8 cellular contexts compared by ENCODE assay signal in genomic region chr11:62678433-62678769, GRCh38.
DNase-seq lines count a peak whose midpoint lies in the region; ATAC-seq and TF ChIP-seq lines count a peak whose summit lies in the region.

No MANE protein-coding gene starts in this region.

- H3K9me3 ChIP-seq in HUES48 (ENCODE audit: control insufficient read depth, insufficient read depth, low read length) (no peaks in the 10 kb centered on the region), muscle layer of duodenum (ENCODE audit: control insufficient read depth in 1 of 2, low read length in 2 of 2) (no peaks in the 10 kb centered on the region)

- peaks cover 9% of the 10 kb centered on the region; the same call in 1 of the 2 replicates for H3K4me1 ChIP-seq in HUES48 (ENCODE audit: control insufficient read depth, insufficient read depth, low read length)
- H3K4me1 ChIP-seq in muscle layer of duodenum (ENCODE audit: control insufficient read depth in 1 of 2, insufficient read depth in 2 of 2, low read length in 2 of 2), result peaks cover 6 to 29% of the 10 kb centered on the region in 2 donors

- peak overlapping the region; percentile 73 for H3K9ac ChIP-seq in HUES48 (ENCODE audit: low read depth, low read length)

- H3K36me3 ChIP-seq in HUES48 (ENCODE audit: control insufficient read depth, insufficient read depth, low read length) (peaks cover 35% of the 10 kb centered on the region), muscle layer of duodenum (ENCODE audit: control insufficient read depth in 1 of 2, insufficient read depth in 2 of 2, low read length in 2 of 2) (peaks cover 13 to 24% of the 10 kb centered on the region in 2 donors)

- H3K27me3 ChIP-seq in HUES48 (ENCODE audit: control insufficient read depth, insufficient read depth, low read length) (no peaks in the 10 kb centered on the region), muscle layer of duodenum (ENCODE audit: low read depth, low read length) (no peaks in the 10 kb centered on the region)

- TF ChIP-seq CTCF in AG09309 (IDR thresholded peaks at IDR 0.05; ENCODE audit: control insufficient read depth, insufficient read depth, low read depth, low read length, missing control alignments), result no peak

- H3K4me3 ChIP-seq in AG09309 (ENCODE audit: control insufficient read depth, low read depth, low read length) (peak overlapping the region; percentile 96), HUES48 (ENCODE audit: low read depth, low read length) (peak overlapping the region; percentile 88), muscle layer of duodenum (ENCODE audit: low read depth in 1 of 2, low read length in 2 of 2) (peak overlapping the region; percentile 84 to 96)

- H3K27ac ChIP-seq in HUES48 (ENCODE audit: low read depth, low read length) (peak overlapping the region; percentile 73), caudate nucleus (ENCODE audit: low read depth, low read length) (peak overlapping the region; percentile 80), muscle layer of duodenum (ENCODE audit: low read length) (peak overlapping the region; percentile 83)

- ATAC-seq in GM21526 (IDR thresholded peaks at IDR 0.05; ENCODE audit: low FRiP score, unreplicated experiment) (no peak), GM19467 (IDR thresholded peaks at IDR 0.05; ENCODE audit: unreplicated experiment) (no peak)

- DNase-seq in AG09309 (ENCODE audit: low read depth) (no peak), caudate nucleus (lab: John Stamatoyannopoulos, UW) (no peak), NOMO-1 treated with dmso at 0.1 percent for 144 hours (lab: John Stamatoyannopoulos, UW; ENCODE audit: unreplicated experiment) (no peak), amniotic stem cell (lab: John Stamatoyannopoulos, UW) (no peak)
